8 cellular contexts compared by ENCODE assay signal in the genomic region with DNA sequence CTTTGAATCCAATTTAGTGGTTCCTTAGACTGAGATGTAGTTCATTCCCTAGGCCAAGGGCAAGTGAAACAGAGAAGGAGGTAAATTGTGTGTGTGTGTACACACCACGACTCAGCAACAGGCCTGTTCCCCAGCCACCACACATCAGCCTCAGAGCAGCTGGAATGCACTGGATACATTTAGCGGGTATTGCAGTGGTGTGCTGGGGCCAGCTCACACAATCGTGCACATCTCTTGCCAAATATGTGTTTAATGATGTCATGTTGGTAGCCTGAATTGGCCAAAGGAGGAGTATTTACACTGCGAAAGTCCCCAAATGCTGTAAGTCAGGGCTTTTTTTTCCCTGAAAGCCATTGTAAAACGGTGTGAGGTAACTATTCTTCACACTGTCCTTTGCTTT.
DNase-seq lines count a peak whose midpoint lies in the region; ATAC-seq and TF ChIP-seq lines count a peak whose summit lies in the region.

No MANE protein-coding gene starts in this region.

- H3K4me3 ChIP-seq in left ventricle myocardium inferior (peak overlapping the region; percentile 8), skin epidermis (no peak overlapping the region)

- no peaks in the 10 kb centered on the region for H3K9me3 ChIP-seq in left ventricle myocardium inferior (replicated peaks)

- no peak overlapping the region for H3K4me3 Mint-ChIP-seq in activated naive CD8-positive, alpha-beta T cell treated with anti-CD3 and anti-CD28 coated beads, Interleukin-2, amount 50 U/mL, for 24 hours

- TF ChIP-seq CTCF in left ventricle myocardium inferior (IDR thresholded peaks at IDR 0.05; ENCODE audit: borderline replicate concordance) = no peak

- H3K27ac Mint-ChIP-seq in activated naive CD8-positive, alpha-beta T cell treated with anti-CD3 and anti-CD28 coated beads, Interleukin-2, amount 50 U/mL, for 24 hours = peak overlapping the region; percentile 63

- H3K27me3 Mint-ChIP-seq in activated naive CD8-positive, alpha-beta T cell treated with anti-CD3 and anti-CD28 coated beads, Interleukin-2, amount 50 U/mL, for 24 hours = no peaks in the 10 kb centered on the region

- peak overlapping the region; percentile 87 for H3K27ac ChIP-seq in left ventricle myocardium inferior (replicated peaks)
- peak overlapping the region in 18 of 21 experiments; percentile 15 to 79 (median 55) for H3K27ac ChIP-seq in skin epidermis

- no peaks in the 10 kb centered on the region for H3K9me3 Mint-ChIP-seq in activated naive CD8-positive, alpha-beta T cell treated with anti-CD3 and anti-CD28 coated beads, Interleukin-2, amount 50 U/mL, for 24 hours

- peaks cover 11% of the 10 kb centered on the region for H3K36me3 Mint-ChIP-seq in activated naive CD8-positive, alpha-beta T cell treated with anti-CD3 and anti-CD28 coated beads, Interleukin-2, amount 50 U/mL, for 24 hours (ENCODE audit: low read depth)

- peaks cover 97% of the 10 kb centered on the region for H3K4me1 ChIP-seq in left ventricle myocardium inferior

- DNase-seq in H4 (ENCODE audit: low spot score) (peak; percentile 56), left ventricle myocardium inferior (no peak), iPS-NIHi11 (ENCODE audit: low spot score) (no peak), SW 1271 (lab: John Stamatoyannopoulos, UW) (no peak)
- no peak for DNase-seq in activated naive CD8-positive, alpha-beta T cell treated with anti-CD3 and anti-CD28 coated beads, Interleukin-2, amount 50 U/mL, for 24 hours

- no peak for ATAC-seq in activated naive CD8-positive, alpha-beta T cell treated with anti-CD3 and anti-CD28 coated beads, Interleukin-2, amount 50 U/mL, for 24 hours
- ATAC-seq in HG03565 (IDR thresholded peaks at IDR 0.05; ENCODE audit: unreplicated experiment) = no peak
- ATAC-seq in GM21737 (IDR thresholded peaks at IDR 0.05; ENCODE audit: unreplicated experiment) = no peak

- peaks cover 45% of the 10 kb centered on the region for H3K36me3 ChIP-seq in left ventricle myocardium inferior

- H3K4me1 Mint-ChIP-seq in activated naive CD8-positive, alpha-beta T cell treated with anti-CD3 and anti-CD28 coated beads, Interleukin-2, amount 50 U/mL, for 24 hours = peaks cover 37% of the 10 kb centered on the region

- intact Hi-C loops in left ventricle myocardium inferior (cut with micrococcal nuclease) = no loop called here

- H3K27me3 ChIP-seq in left ventricle myocardium inferior (ENCODE audit: low read depth) = no peaks in the 10 kb centered on the region
